Comparison of ENCODE assay signal across 6 cellular contexts in genomic region chr19:36128392-36128736, GRCh38. TPM values are rescaled to one million over a fixed set of nuclear protein-coding genes. Genes with fewer than 3 reads are reported as not detected.
DNase-seq lines count a peak whose midpoint lies in the region; ATAC-seq and TF ChIP-seq lines count a peak whose summit lies in the region.

No MANE protein-coding gene starts in this region.

- H3K27ac ChIP-seq in ascending aorta = peak overlapping the region; percentile 83 to 92

- TF ChIP-seq CTCF in ascending aorta (IDR thresholded peaks at IDR 0.05) = no peak

- H3K27ac Mint-ChIP-seq in activated naive CD4-positive, alpha-beta T cell treated with anti-CD3 and anti-CD28 coated beads, Interleukin-2, amount 50 U/mL, for 24 hours = peak overlapping the region; percentile 99
- peak overlapping the region; percentile 60 to 95 (median 91) for H3K27ac Mint-ChIP-seq in naive thymus-derived CD8-positive, alpha-beta T cell

- ATAC-seq in naive thymus-derived CD8-positive, alpha-beta T cell = peak in 1 of 2 donors; percentile 18
- no peak for ATAC-seq in GM21390 (IDR thresholded peaks at IDR 0.05; ENCODE audit: unreplicated experiment)

- no peaks in the 10 kb centered on the region for H3K9me3 ChIP-seq in ascending aorta

- peaks cover 29% of the 10 kb centered on the region for H3K4me1 Mint-ChIP-seq in activated naive CD4-positive, alpha-beta T cell treated with anti-CD3 and anti-CD28 coated beads, Interleukin-2, amount 50 U/mL, for 24 hours
- H3K4me1 Mint-ChIP-seq in naive thymus-derived CD8-positive, alpha-beta T cell = peaks cover 2 to 41% (median 16%) of the 10 kb centered on the region in 4 donors

- H3K36me3 Mint-ChIP-seq in activated naive CD4-positive, alpha-beta T cell treated with anti-CD3 and anti-CD28 coated beads, Interleukin-2, amount 50 U/mL, for 24 hours = peaks cover 4% of the 10 kb centered on the region
- peaks cover 0 to 28% (median 0%) of the 10 kb centered on the region in 3 donors for H3K36me3 Mint-ChIP-seq in naive thymus-derived CD8-positive, alpha-beta T cell

- peak overlapping the region; percentile 91 for H3K4me3 Mint-ChIP-seq in activated naive CD4-positive, alpha-beta T cell treated with anti-CD3 and anti-CD28 coated beads, Interleukin-2, amount 50 U/mL, for 24 hours
- peak overlapping the region; percentile 83 to 93 (median 90) for H3K4me3 Mint-ChIP-seq in naive thymus-derived CD8-positive, alpha-beta T cell

- no peaks in the 10 kb centered on the region for H3K27me3 Mint-ChIP-seq in activated naive CD4-positive, alpha-beta T cell treated with anti-CD3 and anti-CD28 coated beads, Interleukin-2, amount 50 U/mL, for 24 hours
- no peaks in the 10 kb centered on the region for H3K27me3 Mint-ChIP-seq in naive thymus-derived CD8-positive, alpha-beta T cell

- intact Hi-C loops in ascending aorta (cut with DNase I) = loop anchor here (1.0 to 10.0 kb wide), 3 partner anchors 11 to 786 kb away; partner anchors contain the start of genes TBCB, ZNF568 and ZNF829

- H3K27me3 ChIP-seq in ascending aorta = no peaks in the 10 kb centered on the region

- H3K9me3 Mint-ChIP-seq in activated naive CD4-positive, alpha-beta T cell treated with anti-CD3 and anti-CD28 coated beads, Interleukin-2, amount 50 U/mL, for 24 hours = no peaks in the 10 kb centered on the region
- no peaks in the 10 kb centered on the region for H3K9me3 Mint-ChIP-seq in naive thymus-derived CD8-positive, alpha-beta T cell

- peaks cover 0 to 13% of the 10 kb centered on the region in 2 donors for H3K4me1 ChIP-seq in ascending aorta

- DNase-seq in activated naive CD4-positive, alpha-beta T cell treated with anti-CD3 and anti-CD28 coated beads, Interleukin-2, amount 50 U/mL, for 16 hours = no peak
- DNase-seq in ascending aorta (ENCODE audit: low spot score in 2 of 2) (no peak), NCI-H2107 (lab: John Stamatoyannopoulos, UW) (no peak)
- no peak for DNase-seq in naive thymus-derived CD8-positive, alpha-beta T cell

- peaks cover 24 to 26% of the 10 kb centered on the region in 2 donors for H3K36me3 ChIP-seq in ascending aorta

- POLR2A ChIA-PET in naive thymus-derived CD8-positive, alpha-beta T cell (lab: Charles Lee) = interaction anchor here (0.7 to 5.1 kb wide), 9 partner anchors 12 to 380 kb away, joined by 3 to 42 read pairs (median 4); partner anchors contain the start of genes CAPNS1, LIN37, POLR2I and TBCB

- H3K4me3 ChIP-seq in ascending aorta = peak overlapping the region; percentile 57 to 63

RNA-seq across cellular contexts. Expression of gene CAPNS1, which starts 11.5 kb away (rescaled TPM):
- 168 TPM for total RNA-seq in ascending aorta
- 100 to 1,000 TPM; 228 to 239 TPM for total RNA-seq in naive thymus-derived CD8-positive, alpha-beta T cell
- polyA plus RNA-seq in naive thymus-derived CD8-positive, alpha-beta T cell = 100 to 1,000 TPM in 1 of 3 donors, 10 to 100 TPM in 2; 93.4 to 137 (median 100.0) TPM

RNA-seq across cellular contexts. Expression of gene TBCB, which starts 13.1 kb away (rescaled TPM):
- total RNA-seq in ascending aorta = 129 TPM
- total RNA-seq in naive thymus-derived CD8-positive, alpha-beta T cell = 100 to 1,000 TPM; 111 to 120 TPM
- 100 to 1,000 TPM; 169 to 208 (median 179) TPM for polyA plus RNA-seq in naive thymus-derived CD8-positive, alpha-beta T cell

RNA-seq across cellular contexts. Expression of gene POLR2I, which starts 13.7 kb away (rescaled TPM):
- total RNA-seq in ascending aorta = 21.0 TPM
- 10 to 100 TPM; 37.2 to 48.8 TPM for total RNA-seq in naive thymus-derived CD8-positive, alpha-beta T cell
- polyA plus RNA-seq in naive thymus-derived CD8-positive, alpha-beta T cell = 100 to 1,000 TPM; 124 to 168 (median 149) TPM

RNA-seq across cellular contexts. Expression of gene OVOL3, which starts 17.4 kb away (rescaled TPM):
- not detected for total RNA-seq in ascending aorta
- not detected for total RNA-seq in naive thymus-derived CD8-positive, alpha-beta T cell
- polyA plus RNA-seq in naive thymus-derived CD8-positive, alpha-beta T cell = not detected

RNA-seq across cellular contexts. Expression of gene COX7A1, which starts 23.9 kb away (rescaled TPM):
- 51.2 TPM for total RNA-seq in ascending aorta
- total RNA-seq in naive thymus-derived CD8-positive, alpha-beta T cell = not detected
- not detected for polyA plus RNA-seq in naive thymus-derived CD8-positive, alpha-beta T cell
